8 cellular contexts compared by ENCODE assay signal in the genomic region with DNA sequence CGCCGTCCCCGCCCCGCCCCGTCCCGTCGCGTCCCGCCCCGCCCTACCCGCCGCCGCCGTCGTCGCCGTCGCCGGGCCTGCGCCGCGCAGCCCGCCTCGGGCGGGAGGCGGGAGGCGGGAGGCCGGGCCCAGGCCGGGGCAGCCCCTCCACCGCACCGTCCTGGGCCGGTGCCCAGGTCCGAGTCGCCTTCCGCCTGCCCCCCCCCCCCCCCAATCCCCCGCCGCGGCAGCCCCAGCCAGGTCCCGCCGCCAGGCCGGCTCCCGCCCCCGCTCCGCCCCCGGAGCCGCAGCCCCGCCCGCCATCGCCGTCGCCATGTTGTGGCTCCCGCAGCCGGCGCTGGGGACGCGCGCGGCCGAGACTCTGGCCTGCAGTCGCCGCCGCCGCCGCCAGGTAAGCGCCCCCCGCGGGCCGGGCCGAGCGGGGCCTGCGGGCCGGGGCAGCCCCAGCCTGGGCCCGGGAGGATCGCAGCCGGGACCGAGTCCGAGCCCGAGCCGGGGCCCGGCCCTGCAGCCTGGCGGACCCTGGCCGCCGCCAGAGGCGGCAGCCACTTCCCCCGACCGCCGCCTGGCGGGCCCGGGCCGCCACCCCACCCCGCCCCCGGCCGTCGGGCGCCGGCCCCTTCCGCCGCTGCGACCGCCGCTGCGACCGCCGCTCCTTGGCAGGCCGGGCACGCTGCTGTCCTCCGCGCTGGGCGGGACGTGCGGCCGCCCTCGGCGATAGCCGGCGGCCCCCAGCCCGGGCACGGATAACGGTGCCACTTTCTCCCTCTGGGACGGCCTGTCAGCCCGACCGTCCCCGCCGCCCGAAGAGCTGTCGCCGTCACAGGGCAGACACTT. TPM values are rescaled to one million over a fixed set of nuclear protein-coding genes. Genes with fewer than 3 reads are reported as not detected.
DNase-seq lines count a peak whose midpoint lies in the region; ATAC-seq and TF ChIP-seq lines count a peak whose summit lies in the region.

A gene with protein sequence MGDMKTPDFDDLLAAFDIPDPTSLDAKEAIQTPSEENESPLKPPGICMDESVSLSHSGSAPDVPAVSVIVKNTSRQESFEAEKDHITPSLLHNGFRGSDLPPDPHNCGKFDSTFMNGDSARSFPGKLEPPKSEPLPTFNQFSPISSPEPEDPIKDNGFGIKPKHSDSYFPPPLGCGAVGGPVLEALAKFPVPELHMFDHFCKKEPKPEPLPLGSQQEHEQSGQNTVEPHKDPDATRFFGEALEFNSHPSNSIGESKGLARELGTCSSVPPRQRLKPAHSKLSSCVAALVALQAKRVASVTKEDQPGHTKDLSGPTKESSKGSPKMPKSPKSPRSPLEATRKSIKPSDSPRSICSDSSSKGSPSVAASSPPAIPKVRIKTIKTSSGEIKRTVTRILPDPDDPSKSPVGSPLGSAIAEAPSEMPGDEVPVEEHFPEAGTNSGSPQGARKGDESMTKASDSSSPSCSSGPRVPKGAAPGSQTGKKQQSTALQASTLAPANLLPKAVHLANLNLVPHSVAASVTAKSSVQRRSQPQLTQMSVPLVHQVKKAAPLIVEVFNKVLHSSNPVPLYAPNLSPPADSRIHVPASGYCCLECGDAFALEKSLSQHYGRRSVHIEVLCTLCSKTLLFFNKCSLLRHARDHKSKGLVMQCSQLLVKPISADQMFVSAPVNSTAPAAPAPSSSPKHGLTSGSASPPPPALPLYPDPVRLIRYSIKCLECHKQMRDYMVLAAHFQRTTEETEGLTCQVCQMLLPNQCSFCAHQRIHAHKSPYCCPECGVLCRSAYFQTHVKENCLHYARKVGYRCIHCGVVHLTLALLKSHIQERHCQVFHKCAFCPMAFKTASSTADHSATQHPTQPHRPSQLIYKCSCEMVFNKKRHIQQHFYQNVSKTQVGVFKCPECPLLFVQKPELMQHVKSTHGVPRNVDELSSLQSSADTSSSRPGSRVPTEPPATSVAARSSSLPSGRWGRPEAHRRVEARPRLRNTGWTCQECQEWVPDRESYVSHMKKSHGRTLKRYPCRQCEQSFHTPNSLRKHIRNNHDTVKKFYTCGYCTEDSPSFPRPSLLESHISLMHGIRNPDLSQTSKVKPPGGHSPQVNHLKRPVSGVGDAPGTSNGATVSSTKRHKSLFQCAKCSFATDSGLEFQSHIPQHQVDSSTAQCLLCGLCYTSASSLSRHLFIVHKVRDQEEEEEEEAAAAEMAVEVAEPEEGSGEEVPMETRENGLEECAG (N-terminal part only) (plus strand): TSS at position 319 of the 837 bp plus-strand sequence. CDS start 34,084 bp downstream, outside the sequence.

- CTCF ChIA-PET in activated CD8-positive, alpha-beta T cell treated with anti-CD3 and anti-CD28 coated beads for 36 hours (lab: Charles Lee), result interaction anchor here (0.7 to 2.3 kb wide), 9 partner anchors 8 to 95 kb away, joined by 3 to 19 read pairs (median 6); a partner anchor contains a TSS

- POLR2A ChIA-PET in activated CD8-positive, alpha-beta T cell treated with anti-CD3 and anti-CD28 coated beads for 36 hours (lab: Charles Lee), result interaction anchor here (0.5 to 4.8 kb wide), 20 partner anchors 8 to 232 kb away, joined by 3 to 42 read pairs (median 5); a partner anchor contains a TSS

- peak; percentile 23 for DNase-seq in A172 (ENCODE audit: low spot score)
- peak; percentile 21 for DNase-seq in NCI-H510A treated with DMSO at 0.1 percent for 48 hours (lab: John Stamatoyannopoulos, UW)
- DNase-seq in activated CD8-positive, alpha-beta T cell treated with anti-CD3 and anti-CD28 coated beads for 36 hours, result peak; percentile 73
- DNase-seq in effector CD4-positive, alpha-beta T cell, result peak; percentile 76
- DNase-seq in lung microvascular endothelial cell (ENCODE audit: low read depth in 2 of 2), result peak; percentile 83 to 91
- DNase-seq in stimulated activated CD8-positive, alpha-beta memory T cell treated with anti-CD3 and anti-CD28 coated beads, Interleukin-12 subunit alpha, Interleukin-12 subunit beta, amount 100 ng/mL, for 1 hour (ENCODE audit: low read depth), result peak; percentile 62

- H3K4me3 Mint-ChIP-seq in activated CD8-positive, alpha-beta T cell treated with anti-CD3 and anti-CD28 coated beads for 36 hours, result peak within 1 kb of the TSS; percentile 95

- no peak for TF ChIP-seq CTCF in activated CD8-positive, alpha-beta T cell treated with anti-CD3 and anti-CD28 coated beads for 36 hours (IDR thresholded peaks at IDR 0.05)

- ATAC-seq in GM18520 (IDR thresholded peaks at IDR 0.05; ENCODE audit: unreplicated experiment) (peak; percentile 37), HG03039 (IDR thresholded peaks at IDR 0.05; ENCODE audit: unreplicated experiment) (peak; percentile 47)
- ATAC-seq in activated CD8-positive, alpha-beta T cell treated with anti-CD3 and anti-CD28 coated beads for 36 hours, result peak; percentile 47

- H3K36me3 Mint-ChIP-seq in activated CD8-positive, alpha-beta T cell treated with anti-CD3 and anti-CD28 coated beads for 36 hours (ENCODE audit: low read depth), result peaks cover 14% of the 10 kb centered on the region

- intact Hi-C loops in activated CD8-positive, alpha-beta T cell treated with anti-CD3 and anti-CD28 coated beads for 36 hours (cut with micrococcal nuclease), result loop anchor here (5.0 kb wide), 1 partner anchor 91 kb away; a partner anchor contains a TSS

- H3K9me3 Mint-ChIP-seq in activated CD8-positive, alpha-beta T cell treated with anti-CD3 and anti-CD28 coated beads for 36 hours, result no peaks in the 10 kb centered on the region

- peak within 1 kb of the TSS; percentile 97 for H3K27ac Mint-ChIP-seq in activated CD8-positive, alpha-beta T cell treated with anti-CD3 and anti-CD28 coated beads for 36 hours

- H3K4me1 Mint-ChIP-seq in activated CD8-positive, alpha-beta T cell treated with anti-CD3 and anti-CD28 coated beads for 36 hours (ENCODE audit: low read depth), result peaks cover 54% of the 10 kb centered on the region

- no peaks in the 10 kb centered on the region for H3K27me3 Mint-ChIP-seq in activated CD8-positive, alpha-beta T cell treated with anti-CD3 and anti-CD28 coated beads for 36 hours

RNA-seq across cellular contexts. Expression of the gene that starts here (rescaled TPM):
- 5.6 and 6.9 TPM in 2 replicates for total RNA-seq in A172 (2014; rRNA removed; shearing (Covaris generic))
- 10 to 100 TPM; 18.1 to 18.3 TPM for total RNA-seq in activated CD8-positive, alpha-beta T cell treated with anti-CD3 and anti-CD28 coated beads for 36 hours
- total RNA-seq in lung microvascular endothelial cell, result 2.8 and 4.8 TPM in 2 replicates

Comparison
In these comparisons a context has a peak if more than half of its experiments do, and no peak if none do; other contexts are left out.
1. Peak in every context shown above with its lines: DNase-seq and ATAC-seq.
2. DNase-seq: peak in every context shown above with its lines; median percentile 87 in lung microvascular endothelial cell; 76 in effector CD4-positive, alpha-beta T cell; 73 in activated CD8-positive, alpha-beta T cell treated with anti-CD3 and anti-CD28 coated beads for 36 hours; 62 in stimulated activated CD8-positive, alpha-beta memory T cell treated with anti-CD3 and anti-CD28 coated beads, Interleukin-12 subunit alpha, Interleukin-12 subunit beta, amount 100 ng/mL, for 1 hour; 23 in A172; 21 in NCI-H510A treated with DMSO at 0.1 percent for 48 hours.